In genomic region chr12:11730299-11731041, GRCh38 we compare ENCODE assay signal across 1 cellular context.
TF ChIP-seq lines count a peak whose summit lies in the region.

No MANE protein-coding gene starts in this region.

TF ChIP-seq in GM12878, 131 proteins besides CTCF, POLR2A, EP300 and RAD21 (continued from another document and continues in another):
- TF ChIP-seq CEBPZ (IDR thresholded peaks at IDR 0.05; ENCODE audit: low read depth, low read length) (no peak), ZZZ3 (IDR thresholded peaks at IDR 0.05; ENCODE audit: control insufficient read depth, insufficient read length, low read depth) (no peak), ZNF217 (IDR thresholded peaks at IDR 0.05) (no peak), RUNX3 (IDR thresholded peaks at IDR 0.05; ENCODE audit: low read length) (peak; percentile 91), NKRF (conservative IDR thresholded peaks at IDR 0.05) (no peak), MEF2A (IDR thresholded peaks at IDR 0.05; ENCODE audit: insufficient read depth, low read depth, low read length) (peak; percentile 9; the same call in 1 of the 2 replicates), YY1 (IDR thresholded peaks at IDR 0.05; ENCODE audit: low read depth, low read length) (peak; percentile 81), BMI1 (IDR thresholded peaks at IDR 0.05; ENCODE audit: borderline replicate concordance) (no peak), IKZF2 (IDR thresholded peaks at IDR 0.05) (peak; percentile 81 to 83), ESRRA (IDR thresholded peaks at IDR 0.05; ENCODE audit: low read length) (no peak), SREBF2 (IDR thresholded peaks at IDR 0.05; ENCODE audit: low read length) (no peak), ZNF24 (IDR thresholded peaks at IDR 0.05) (no peak), JUND (IDR thresholded peaks at IDR 0.05; ENCODE audit: low read depth, low read length) (no peak), IRF5 (IDR thresholded peaks at IDR 0.05; ENCODE audit: borderline replicate concordance) (no peak), YBX1 (IDR thresholded peaks at IDR 0.05) (no peak), SMAD1 (IDR thresholded peaks at IDR 0.05; ENCODE audit: low read depth, partially characterized antibody) (no peak), TCF12 (IDR thresholded peaks at IDR 0.05; ENCODE audit: low read depth, low read length) (peak; percentile 80), KAT2A (conservative IDR thresholded peaks at IDR 0.05; ENCODE audit: control insufficient read depth, low read depth, low read length) (no peak), ZNF622 (IDR thresholded peaks at IDR 0.05) (no peak), CHD2 (IDR thresholded peaks at IDR 0.05; ENCODE audit: borderline replicate concordance, low read depth, low read length) (peak; percentile 56; the same call in 1 of the 2 replicates), BRCA1 (IDR thresholded peaks at IDR 0.05; ENCODE audit: low read depth, low read length) (no peak), ETV6 (conservative IDR thresholded peaks at IDR 0.05 in 1 of 2, IDR thresholded peaks at IDR 0.05 in 1 of 2; ENCODE audit: borderline replicate concordance in 1 of 2, low read depth in 1 of 2) (peak in 1 of 2 experiments; percentile 90; a peak in 2 of 4 replicates), PAX5 (IDR thresholded peaks at IDR 0.05; ENCODE audit: borderline replicate concordance, low read depth, low read length) (peak; percentile 78; the same call in 1 of the 2 replicates), SPI1 (IDR thresholded peaks at IDR 0.05; ENCODE audit: borderline replicate concordance, insufficient read depth, low read depth, low read length) (peak; percentile 96), ATF3 (IDR thresholded peaks at IDR 0.05; ENCODE audit: borderline replicate concordance, extremely low read depth, low read depth, low read length) (no peak), RBBP5 (conservative IDR thresholded peaks at IDR 0.05) (no peak), NR2C1 (IDR thresholded peaks at IDR 0.05) (peak; percentile 45), TARDBP (IDR thresholded peaks at IDR 0.05; ENCODE audit: borderline replicate concordance) (no peak), EGR1 (IDR thresholded peaks at IDR 0.05; ENCODE audit: borderline replicate concordance in 1 of 2, low read depth in 2 of 2, low read length in 2 of 2) (peak in 1 of 2 experiments; percentile 75; a peak in 2 of 3 replicates), SUPT20H (IDR thresholded peaks at IDR 0.05; ENCODE audit: borderline replicate concordance, control insufficient read depth, low read depth, low read length) (no peak), TCF3 (IDR thresholded peaks at IDR 0.05; ENCODE audit: borderline replicate concordance, insufficient read depth, low read depth, low read length) (peak; percentile 65; the same call in 1 of the 2 replicates), HDAC2 (IDR thresholded peaks at IDR 0.05) (no peak), BACH1 (IDR thresholded peaks at IDR 0.05; ENCODE audit: borderline replicate concordance) (0 out of 2 replicates have a peak, but pooled peaks have one; percentile 34), RELA (IDR thresholded peaks at IDR 0.05; ENCODE audit: borderline replicate concordance, partially characterized antibody) (no peak), MXI1 (IDR thresholded peaks at IDR 0.05; ENCODE audit: low read depth, low read length) (no peak), ASH2L (IDR thresholded peaks at IDR 0.05; ENCODE audit: borderline replicate concordance, low read depth) (no peak), STAT1 (conservative IDR thresholded peaks at IDR 0.05) (no peak), JUNB (IDR thresholded peaks at IDR 0.05) (no peak), IKZF1 (conservative IDR thresholded peaks at IDR 0.05) (peak; percentile 78), SUZ12 (IDR thresholded peaks at IDR 0.05; ENCODE audit: unreplicated experiment) (no peak), SMC3 (IDR thresholded peaks at IDR 0.05; ENCODE audit: borderline replicate concordance, low read length) (no peak; the same call in 1 of the 2 replicates), DPF2 (IDR thresholded peaks at IDR 0.05) (peak; percentile 65; the same call in 1 of the 2 replicates), MYC (IDR thresholded peaks at IDR 0.05; ENCODE audit: insufficient read depth, insufficient read length, insufficient replicate concordance, low read length, severe bottlenecking) (no peak)
- TF ChIP-seq, protein P1, sequence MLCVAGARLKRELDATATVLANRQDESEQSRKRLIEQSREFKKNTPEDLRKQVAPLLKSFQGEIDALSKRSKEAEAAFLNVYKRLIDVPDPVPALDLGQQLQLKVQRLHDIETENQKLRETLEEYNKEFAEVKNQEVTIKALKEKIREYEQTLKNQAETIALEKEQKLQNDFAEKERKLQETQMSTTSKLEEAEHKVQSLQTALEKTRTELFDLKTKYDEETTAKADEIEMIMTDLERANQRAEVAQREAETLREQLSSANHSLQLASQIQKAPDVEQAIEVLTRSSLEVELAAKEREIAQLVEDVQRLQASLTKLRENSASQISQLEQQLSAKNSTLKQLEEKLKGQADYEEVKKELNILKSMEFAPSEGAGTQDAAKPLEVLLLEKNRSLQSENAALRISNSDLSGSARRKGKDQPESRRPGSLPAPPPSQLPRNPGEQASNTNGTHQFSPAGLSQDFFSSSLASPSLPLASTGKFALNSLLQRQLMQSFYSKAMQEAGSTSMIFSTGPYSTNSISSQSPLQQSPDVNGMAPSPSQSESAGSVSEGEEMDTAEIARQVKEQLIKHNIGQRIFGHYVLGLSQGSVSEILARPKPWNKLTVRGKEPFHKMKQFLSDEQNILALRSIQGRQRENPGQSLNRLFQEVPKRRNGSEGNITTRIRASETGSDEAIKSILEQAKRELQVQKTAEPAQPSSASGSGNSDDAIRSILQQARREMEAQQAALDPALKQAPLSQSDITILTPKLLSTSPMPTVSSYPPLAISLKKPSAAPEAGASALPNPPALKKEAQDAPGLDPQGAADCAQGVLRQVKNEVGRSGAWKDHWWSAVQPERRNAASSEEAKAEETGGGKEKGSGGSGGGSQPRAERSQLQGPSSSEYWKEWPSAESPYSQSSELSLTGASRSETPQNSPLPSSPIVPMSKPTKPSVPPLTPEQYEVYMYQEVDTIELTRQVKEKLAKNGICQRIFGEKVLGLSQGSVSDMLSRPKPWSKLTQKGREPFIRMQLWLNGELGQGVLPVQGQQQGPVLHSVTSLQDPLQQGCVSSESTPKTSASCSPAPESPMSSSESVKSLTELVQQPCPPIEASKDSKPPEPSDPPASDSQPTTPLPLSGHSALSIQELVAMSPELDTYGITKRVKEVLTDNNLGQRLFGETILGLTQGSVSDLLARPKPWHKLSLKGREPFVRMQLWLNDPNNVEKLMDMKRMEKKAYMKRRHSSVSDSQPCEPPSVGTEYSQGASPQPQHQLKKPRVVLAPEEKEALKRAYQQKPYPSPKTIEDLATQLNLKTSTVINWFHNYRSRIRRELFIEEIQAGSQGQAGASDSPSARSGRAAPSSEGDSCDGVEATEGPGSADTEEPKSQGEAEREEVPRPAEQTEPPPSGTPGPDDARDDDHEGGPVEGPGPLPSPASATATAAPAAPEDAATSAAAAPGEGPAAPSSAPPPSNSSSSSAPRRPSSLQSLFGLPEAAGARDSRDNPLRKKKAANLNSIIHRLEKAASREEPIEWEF (IDR thresholded peaks at IDR 0.05; ENCODE audit: insufficient replicate concordance, low read depth, low read length): peak; percentile 19
- TF ChIP-seq, protein P2, sequence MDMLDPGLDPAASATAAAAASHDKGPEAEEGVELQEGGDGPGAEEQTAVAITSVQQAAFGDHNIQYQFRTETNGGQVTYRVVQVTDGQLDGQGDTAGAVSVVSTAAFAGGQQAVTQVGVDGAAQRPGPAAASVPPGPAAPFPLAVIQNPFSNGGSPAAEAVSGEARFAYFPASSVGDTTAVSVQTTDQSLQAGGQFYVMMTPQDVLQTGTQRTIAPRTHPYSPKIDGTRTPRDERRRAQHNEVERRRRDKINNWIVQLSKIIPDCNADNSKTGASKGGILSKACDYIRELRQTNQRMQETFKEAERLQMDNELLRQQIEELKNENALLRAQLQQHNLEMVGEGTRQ (IDR thresholded peaks at IDR 0.05; ENCODE audit: borderline replicate concordance, low read depth, low read length): no peak
- TF ChIP-seq, protein P3, sequence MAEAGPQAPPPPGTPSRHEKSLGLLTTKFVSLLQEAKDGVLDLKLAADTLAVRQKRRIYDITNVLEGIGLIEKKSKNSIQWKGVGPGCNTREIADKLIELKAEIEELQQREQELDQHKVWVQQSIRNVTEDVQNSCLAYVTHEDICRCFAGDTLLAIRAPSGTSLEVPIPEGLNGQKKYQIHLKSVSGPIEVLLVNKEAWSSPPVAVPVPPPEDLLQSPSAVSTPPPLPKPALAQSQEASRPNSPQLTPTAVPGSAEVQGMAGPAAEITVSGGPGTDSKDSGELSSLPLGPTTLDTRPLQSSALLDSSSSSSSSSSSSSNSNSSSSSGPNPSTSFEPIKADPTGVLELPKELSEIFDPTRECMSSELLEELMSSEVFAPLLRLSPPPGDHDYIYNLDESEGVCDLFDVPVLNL (IDR thresholded peaks at IDR 0.05; ENCODE audit: low read depth, low read length): no peak
- TF ChIP-seq, protein P4, sequence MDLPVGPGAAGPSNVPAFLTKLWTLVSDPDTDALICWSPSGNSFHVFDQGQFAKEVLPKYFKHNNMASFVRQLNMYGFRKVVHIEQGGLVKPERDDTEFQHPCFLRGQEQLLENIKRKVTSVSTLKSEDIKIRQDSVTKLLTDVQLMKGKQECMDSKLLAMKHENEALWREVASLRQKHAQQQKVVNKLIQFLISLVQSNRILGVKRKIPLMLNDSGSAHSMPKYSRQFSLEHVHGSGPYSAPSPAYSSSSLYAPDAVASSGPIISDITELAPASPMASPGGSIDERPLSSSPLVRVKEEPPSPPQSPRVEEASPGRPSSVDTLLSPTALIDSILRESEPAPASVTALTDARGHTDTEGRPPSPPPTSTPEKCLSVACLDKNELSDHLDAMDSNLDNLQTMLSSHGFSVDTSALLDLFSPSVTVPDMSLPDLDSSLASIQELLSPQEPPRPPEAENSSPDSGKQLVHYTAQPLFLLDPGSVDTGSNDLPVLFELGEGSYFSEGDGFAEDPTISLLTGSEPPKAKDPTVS (IDR thresholded peaks at IDR 0.05; ENCODE audit: low read depth, low read length): no peak
- TF ChIP-seq, protein P5, sequence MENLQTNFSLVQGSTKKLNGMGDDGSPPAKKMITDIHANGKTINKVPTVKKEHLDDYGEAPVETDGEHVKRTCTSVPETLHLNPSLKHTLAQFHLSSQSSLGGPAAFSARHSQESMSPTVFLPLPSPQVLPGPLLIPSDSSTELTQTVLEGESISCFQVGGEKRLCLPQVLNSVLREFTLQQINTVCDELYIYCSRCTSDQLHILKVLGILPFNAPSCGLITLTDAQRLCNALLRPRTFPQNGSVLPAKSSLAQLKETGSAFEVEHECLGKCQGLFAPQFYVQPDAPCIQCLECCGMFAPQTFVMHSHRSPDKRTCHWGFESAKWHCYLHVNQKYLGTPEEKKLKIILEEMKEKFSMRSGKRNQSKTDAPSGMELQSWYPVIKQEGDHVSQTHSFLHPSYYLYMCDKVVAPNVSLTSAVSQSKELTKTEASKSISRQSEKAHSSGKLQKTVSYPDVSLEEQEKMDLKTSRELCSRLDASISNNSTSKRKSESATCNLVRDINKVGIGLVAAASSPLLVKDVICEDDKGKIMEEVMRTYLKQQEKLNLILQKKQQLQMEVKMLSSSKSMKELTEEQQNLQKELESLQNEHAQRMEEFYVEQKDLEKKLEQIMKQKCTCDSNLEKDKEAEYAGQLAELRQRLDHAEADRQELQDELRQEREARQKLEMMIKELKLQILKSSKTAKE (IDR thresholded peaks at IDR 0.05; ENCODE audit: low read depth, poor library complexity, severe bottlenecking): no peak
